ENCODE assay signal across 27 cellular contexts in the genomic region with DNA sequence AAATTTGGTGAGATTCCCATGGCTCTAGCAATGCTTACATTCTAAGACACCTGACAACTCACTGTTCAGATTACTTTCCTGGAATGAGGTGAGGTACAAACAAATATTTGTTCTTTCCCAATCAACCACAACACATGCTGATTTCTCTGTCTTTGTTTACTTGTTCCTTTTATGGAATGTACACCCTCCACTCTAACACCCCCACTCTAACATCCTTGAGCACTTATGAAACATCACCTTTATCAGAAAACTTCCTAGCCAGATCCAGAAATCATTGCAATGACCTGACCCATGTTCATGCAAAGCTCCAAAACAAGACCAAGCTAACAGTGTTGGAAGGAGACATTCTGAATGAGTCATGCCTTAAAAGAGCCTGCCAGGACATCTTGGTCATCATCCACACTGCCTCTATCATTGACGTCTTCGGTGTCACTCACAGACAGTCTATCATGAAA. TPM values are rescaled to one million over a fixed set of nuclear protein-coding genes. Genes with fewer than 3 reads are reported as not detected.
DNase-seq lines count a peak whose midpoint lies in the region; ATAC-seq, FAIRE-seq and TF ChIP-seq lines count a peak whose summit lies in the region.
"Had no signal": no experiment of that assay in that cellular context is flagged by ENCODE, and none has a peak within 500 bp of the region (broad histone marks: within the 10 kb centered on the region; RNA-seq: fewer than 3 reads in every experiment).

No MANE protein-coding gene starts in this region.

- H3K27me3 ChIP-seq in RWPE2 (ENCODE audit: insufficient read depth, poor library complexity, severe bottlenecking), result no peaks in the 10 kb centered on the region
- no peaks in the 10 kb centered on the region for H3K27me3 ChIP-seq in pancreas
- H3K27me3 ChIP-seq: cardiac muscle cell, heart right ventricle, Peyer's patch had no signal

- H3K27me3 Mint-ChIP-seq in activated CD4-positive, alpha-beta T cell treated with anti-CD3 and anti-CD28 coated beads, Interleukin-2, amount 10 ng/mL, durations not matched to agents 24 days and 14 days, result peaks cover 15% of the 10 kb centered on the region

- H3K4me3 Mint-ChIP-seq in activated CD4-positive, alpha-beta T cell treated with anti-CD3 and anti-CD28 coated beads, Interleukin-2, amount 10 ng/mL, durations not matched to agents 24 days and 14 days, result no peak overlapping the region
- H3K4me3 Mint-ChIP-seq: activated naive CD8-positive, alpha-beta T cell treated with anti-CD3 and anti-CD28 coated beads, Interleukin-2, amount 50 U/mL, for 24 hours; CD8-positive, alpha-beta memory T cell; dendritic cell treated with granulocyte-macrophage colony-stimulating factor and Interleukin-4, amounts not matched to agents 40 ng/mL and 50 ng/mL, for 4 days; T-helper 17 cell had no signal

- no peaks in the 10 kb centered on the region for H3K4me1 ChIP-seq in RWPE2 (ENCODE audit: insufficient read depth, poor library complexity, severe bottlenecking)
- peaks cover 0 to 4% (median 0%) of the 10 kb centered on the region in 3 donors for H3K4me1 ChIP-seq in pancreas
- H3K4me1 ChIP-seq: heart right ventricle, Peyer's patch had no signal

- no peaks in the 10 kb centered on the region for H3K9me3 Mint-ChIP-seq in activated CD4-positive, alpha-beta T cell treated with anti-CD3 and anti-CD28 coated beads, Interleukin-2, amount 10 ng/mL, durations not matched to agents 24 days and 14 days
- H3K9me3 Mint-ChIP-seq: activated naive CD8-positive, alpha-beta T cell treated with anti-CD3 and anti-CD28 coated beads, Interleukin-2, amount 50 U/mL, for 24 hours; dendritic cell treated with granulocyte-macrophage colony-stimulating factor and Interleukin-4, amounts not matched to agents 40 ng/mL and 50 ng/mL, for 4 days had no signal

- H3K9me3 ChIP-seq in RWPE2 (ENCODE audit: severe bottlenecking) (no peaks in the 10 kb centered on the region), pancreas (no peaks in the 10 kb centered on the region)
- H3K9me3 ChIP-seq: heart right ventricle, Peyer's patch had no signal

- intact Hi-C loops in pancreas (cut with DNase I), result loop anchor here in 1 of 3 donors (10.0 kb wide), 1 partner anchor 132 kb away; no protein-coding TSS in a partner anchor
- intact Hi-C loops in activated CD4-positive, alpha-beta T cell treated with anti-CD3 and anti-CD28 coated beads, Interleukin-2, amount 10 ng/mL, durations not matched to agents 24 days and 14 days (cut with micrococcal nuclease), result no loop called here

- H3K36me3 Mint-ChIP-seq in activated CD4-positive, alpha-beta T cell treated with anti-CD3 and anti-CD28 coated beads, Interleukin-2, amount 10 ng/mL, durations not matched to agents 24 days and 14 days (ENCODE audit: low read depth), result no peaks in the 10 kb centered on the region
- H3K36me3 Mint-ChIP-seq: CD8-positive, alpha-beta memory T cell had no signal

- H3K27ac ChIP-seq in RWPE2 (ENCODE audit: poor library complexity, severe bottlenecking), result no peak overlapping the region
- peak overlapping the region in 3 of 4 donors; percentile 2 to 59 (median 56) for H3K27ac ChIP-seq in pancreas
- H3K27ac ChIP-seq: cardiac muscle cell, heart right ventricle, Peyer's patch had no signal

- H3K36me3 ChIP-seq in RWPE2 (ENCODE audit: low read depth), result no peaks in the 10 kb centered on the region
- H3K36me3 ChIP-seq in pancreas, result no peaks in the 10 kb centered on the region
- H3K36me3 ChIP-seq: cardiac muscle cell, heart right ventricle, Peyer's patch had no signal

- no peaks in the 10 kb centered on the region for H3K4me1 Mint-ChIP-seq in activated CD4-positive, alpha-beta T cell treated with anti-CD3 and anti-CD28 coated beads, Interleukin-2, amount 10 ng/mL, durations not matched to agents 24 days and 14 days
- H3K4me1 Mint-ChIP-seq: activated naive CD8-positive, alpha-beta T cell treated with anti-CD3 and anti-CD28 coated beads, Interleukin-2, amount 50 U/mL, for 24 hours; CD8-positive, alpha-beta memory T cell had no signal

- H3K27ac Mint-ChIP-seq in activated CD4-positive, alpha-beta T cell treated with anti-CD3 and anti-CD28 coated beads, Interleukin-2, amount 10 ng/mL, durations not matched to agents 24 days and 14 days, result no peak overlapping the region
- H3K27ac Mint-ChIP-seq: activated naive CD8-positive, alpha-beta T cell treated with anti-CD3 and anti-CD28 coated beads, Interleukin-2, amount 50 U/mL, for 24 hours; CD8-positive, alpha-beta memory T cell; dendritic cell treated with granulocyte-macrophage colony-stimulating factor and Interleukin-4, amounts not matched to agents 40 ng/mL and 50 ng/mL, for 4 days; T-helper 17 cell had no signal

- ATAC-seq in RWPE2 (ENCODE audit: low read depth) (peak; percentile 55), pancreas (peak; percentile 80 to 90 (median 84)), HG02763 (IDR thresholded peaks at IDR 0.05; ENCODE audit: unreplicated experiment) (no peak), HG03280 (IDR thresholded peaks at IDR 0.05; ENCODE audit: unreplicated experiment) (no peak)
- ATAC-seq: activated naive CD8-positive, alpha-beta T cell treated with anti-CD3 and anti-CD28 coated beads, Interleukin-2, amount 50 U/mL, for 24 hours; T-helper 17 cell had no signal

- DNase-seq in EH (ENCODE audit: low read depth) (peak; percentile 1), RWPE2 (ENCODE audit: low spot score) (no peak), fibroblast of pulmonary artery (ENCODE audit: low read depth) (peak; percentile 62), pancreas (peak in 3 of 6 donors; percentile 15 to 64 (median 24)), NCI-H1105 (lab: John Stamatoyannopoulos, UW) (no peak)
- no peak for DNase-seq in activated CD4-positive, alpha-beta T cell treated with anti-CD3 and anti-CD28 coated beads, Interleukin-2, amount 10 ng/mL, durations not matched to agents 24 days and 14 days
- DNase-seq: activated CD8-positive, alpha-beta memory T cell treated with anti-CD3 and anti-CD28 coated beads, Interleukin-2, amount 50 U/mL, for 48 hours; activated gamma-delta T cell; activated naive CD8-positive, alpha-beta T cell treated with anti-CD3 and anti-CD28 coated beads, Interleukin-2, amount 50 U/mL, for 24 hours; CD8-positive, alpha-beta memory T cell; DMS79 treated with DMSO at 0.1 percent for 48 hours; heart right ventricle; Karpas-422; NCI-H1105 treated with DMSO at 0.1 percent for 48 hours; NCI-H2029 treated with DMSO at 0.1 percent for 48 hours; NCI-H446 treated with DMSO at 0.1 percent for 48 hours; Peyer's patch; retina; stimulated activated CD4-positive, alpha-beta T cell treated with anti-CD3 and anti-CD28 coated beads, Interleukin-4, amount 100 ng/mL, for 24 hours; stimulated activated naive CD4-positive, alpha-beta T cell treated with Interleukin-2 at 50 U/mL for 16 hours; T-helper 17 cell had no signal

- H3K4me3 ChIP-seq in RWPE2 (ENCODE audit: severe bottlenecking) (no peak overlapping the region), fibroblast of pulmonary artery (replicated peaks; ENCODE audit: low read depth, low read length) (no peak overlapping the region), pancreas (no peak overlapping the region)
- H3K4me3 ChIP-seq: cardiac muscle cell, heart right ventricle, Peyer's patch had no signal

- no peak for FAIRE-seq in pancreas (lab: Jason Lieb, UNC)
- FAIRE-seq: endometrium, GM12891 had no signal

- TF ChIP-seq CTCF in RWPE2 (IDR thresholded peaks at IDR 0.05; ENCODE audit: poor library complexity, severe bottlenecking) (no peak), fibroblast of pulmonary artery (IDR thresholded peaks at IDR 0.05; ENCODE audit: low read length, missing control alignments) (no peak), pancreas (IDR thresholded peaks at IDR 0.05) (no peak)

- 50% methylated on average over 2 of the region's 2 CpGs for WGBS in pancreas, 2 donors

RNA-seq across cellular contexts. Expression of a gene that starts 35.5 kb away (rescaled TPM):
- total RNA-seq in pancreas, result not detected
- polyA plus RNA-seq in pancreas, result not detected
- not detected in 2 replicates for total RNA-seq in activated CD4-positive, alpha-beta T cell treated with anti-CD3 and anti-CD28 coated beads, Interleukin-2, amount 10 ng/mL, durations not matched to agents 24 days and 14 days
- total RNA-seq: CD8-positive, alpha-beta memory T cell; heart right ventricle; T-helper 17 cell had no signal
- polyA plus RNA-seq: CD8-positive, alpha-beta memory T cell; heart right ventricle had no signal

Comparison
In these comparisons a context has a peak if more than half of its experiments do, and no peak if none do; other contexts are left out.
1. DNase-seq: peak in EH (single experiment) and fibroblast of pulmonary artery (single experiment); none in RWPE2 (single experiment), activated CD4-positive, alpha-beta T cell treated with anti-CD3 and anti-CD28 coated beads, Interleukin-2, amount 10 ng/mL, durations not matched to agents 24 days and 14 days (single experiment) and NCI-H1105 (single experiment).
2. ATAC-seq: peak in RWPE2 (single experiment) and pancreas (4 of 4); none in HG02763 (single experiment) and HG03280 (single experiment).